Comparison of ENCODE assay signal across 16 cellular contexts in genomic region chr10:6813876-6814275, GRCh38.
DNase-seq lines count a peak whose midpoint lies in the region; ATAC-seq, FAIRE-seq and TF ChIP-seq lines count a peak whose summit lies in the region.
"Had no signal": no experiment of that assay in that cellular context is flagged by ENCODE, and none has a peak within 500 bp of the region (broad histone marks: within the 10 kb centered on the region; RNA-seq: fewer than 3 reads in every experiment).

No MANE protein-coding gene starts in this region.

- peak overlapping the region; percentile 38 for H3K27ac Mint-ChIP-seq in WTC11
- H3K27ac Mint-ChIP-seq: CD14-positive monocyte; CD8-positive, alpha-beta T cell had no signal

- H3K4me3 Mint-ChIP-seq in WTC11: no peak overlapping the region
- H3K4me3 Mint-ChIP-seq: CD14-positive monocyte; CD8-positive, alpha-beta T cell; H9 had no signal

- no peak overlapping the region for H2BK120ac ChIP-seq in neuronal stem cell (ENCODE audit: low read depth, low read length)

- no peak overlapping the region for H3K4me2 ChIP-seq in neuronal stem cell (ENCODE audit: insufficient read depth, low read length, poor library complexity, severe bottlenecking)
- H3K4me2 ChIP-seq: BLaER1 had no signal

- H3K4me3 ChIP-seq in epithelial cell of proximal tubule (ENCODE audit: low read depth, low read length): no peak overlapping the region
- H3K4me3 ChIP-seq in neuronal stem cell (ENCODE audit: low read length in 2 of 2): no peak overlapping the region
- H3K4me3 ChIP-seq in pancreas: no peak overlapping the region
- H3K4me3 ChIP-seq: BLaER1 had no signal

- no peak overlapping the region for H4K8ac ChIP-seq in neuronal stem cell (ENCODE audit: low read depth, low read length)

- peaks cover 43% of the 10 kb centered on the region for H3K36me3 Mint-ChIP-seq in WTC11
- H3K36me3 Mint-ChIP-seq: CD14-positive monocyte; CD8-positive, alpha-beta T cell had no signal

- TF ChIP-seq CTCF in WTC11 (IDR thresholded peaks at IDR 0.05): no peak
- TF ChIP-seq CTCF in epithelial cell of proximal tubule (conservative IDR thresholded peaks at IDR 0.05; ENCODE audit: low read depth, low read length): no peak
- no peak for TF ChIP-seq CTCF in pancreas (IDR thresholded peaks at IDR 0.05)

- CTCF ChIA-PET in WTC11 (lab: Charles Lee): no interaction called here

- WGBS in neuronal stem cell (ENCODE audit: extremely low coverage in 2 of 2, insufficient read length in 2 of 2, insufficient replicate concordance in 1 of 2), 2 donors: no CpG with 5 or more reads among the region's 2 CpGs
- 41 to 43% methylated on average over 2 of the region's 2 CpGs for WGBS in pancreas, 2 donors

- no peak overlapping the region for H3K23ac ChIP-seq in neuronal stem cell (ENCODE audit: low read depth, low read length, poor library complexity)

- no peaks in the 10 kb centered on the region for H3K9me3 ChIP-seq in neuronal stem cell (replicated peaks in 1 of 2; ENCODE audit: control insufficient read depth in 2 of 2, insufficient read depth in 1 of 2, low read depth in 1 of 2, low read length in 2 of 2)
- H3K9me3 ChIP-seq in pancreas: no peaks in the 10 kb centered on the region
- H3K9me3 ChIP-seq: BLaER1 had no signal

- no peak overlapping the region for H3K9ac ChIP-seq in neuronal stem cell (ENCODE audit: low read depth, low read length, poor library complexity)
- H3K9ac ChIP-seq: BLaER1 had no signal

- intact Hi-C loops in pancreas (cut with DNase I): no loop called here

- H3K9me3 Mint-ChIP-seq in WTC11: peaks cover 30% of the 10 kb centered on the region
- H3K9me3 Mint-ChIP-seq: CD8-positive, alpha-beta T cell had no signal

- no peak overlapping the region for H2BK15ac ChIP-seq in neuronal stem cell (ENCODE audit: low read length)

- ATAC-seq in WTC11 (no peak), GM18867 (IDR thresholded peaks at IDR 0.05; ENCODE audit: unreplicated experiment) (no peak), pancreas (no peak)
- ATAC-seq: CD8-positive, alpha-beta T cell had no signal

- no peak overlapping the region for H3K14ac ChIP-seq in neuronal stem cell (ENCODE audit: low read length)

- H2AFZ ChIP-seq in neuronal stem cell (ENCODE audit: low read length): no peak overlapping the region

- no peak overlapping the region for H2BK12ac ChIP-seq in neuronal stem cell (ENCODE audit: low read length)

- DNase-seq in WTC11 (ENCODE audit: low spot score) (no peak), epithelial cell of proximal tubule (ENCODE audit: low read depth) (peak; percentile 4), left kidney (ENCODE audit: low read depth, low spot score) (peak; percentile 20), frontal cortex (ENCODE audit: low spot score in 2 of 2) (no peak), neuronal stem cell (ENCODE audit: low spot score) (no peak), pancreas (no peak)
- DNase-seq: 8988T; Calu3; CD8-positive, alpha-beta T cell; DMS79 treated with DMSO at 0.1 percent for 48 hours; GF-D8; H9 had no signal

- H3K4me1 Mint-ChIP-seq in WTC11: peaks cover 54% of the 10 kb centered on the region

- H3K4me1 ChIP-seq in neuronal stem cell (ENCODE audit: control insufficient read depth in 2 of 2, insufficient read depth in 1 of 2, low read depth in 1 of 2, low read length in 2 of 2) (no peaks in the 10 kb centered on the region), pancreas (no peaks in the 10 kb centered on the region)
- H3K4me1 ChIP-seq: BLaER1 had no signal

- no peak for FAIRE-seq in frontal cortex (lab: Jason Lieb, UNC)
- no peak for FAIRE-seq in pancreas (lab: Jason Lieb, UNC)
- FAIRE-seq: H1 had no signal

- no peak overlapping the region for H3K4ac ChIP-seq in neuronal stem cell (ENCODE audit: low read length)

- no peak overlapping the region for H3K18ac ChIP-seq in neuronal stem cell (ENCODE audit: low read length)

- no peaks in the 10 kb centered on the region for H3K79me1 ChIP-seq in neuronal stem cell (ENCODE audit: low read depth, low read length)

- H4K91ac ChIP-seq in neuronal stem cell (ENCODE audit: low read depth, low read length, poor library complexity): no peak overlapping the region

- POLR2A ChIA-PET in WTC11 (lab: Charles Lee): no interaction called here

- H3K27me3 ChIP-seq in neuronal stem cell (ENCODE audit: control insufficient read depth in 3 of 3, insufficient read depth in 3 of 3, low read depth in 1 of 3, low read length in 3 of 3) (no peaks in the 10 kb centered on the region), pancreas (no peaks in the 10 kb centered on the region)
- H3K27me3 ChIP-seq: BLaER1 had no signal

- H2AK5ac ChIP-seq in neuronal stem cell (ENCODE audit: low read depth, low read length): no peak overlapping the region

- H3K36me3 ChIP-seq in neuronal stem cell (replicated peaks in 1 of 2; ENCODE audit: control insufficient read depth in 2 of 2, insufficient read depth in 2 of 2, low read length in 2 of 2) (no peaks in the 10 kb centered on the region), pancreas (no peaks in the 10 kb centered on the region)
- H3K36me3 ChIP-seq: BLaER1 had no signal

- no peak overlapping the region for H2BK5ac ChIP-seq in neuronal stem cell (ENCODE audit: low read length)

- H3K27ac ChIP-seq in neuronal stem cell (replicated peaks; ENCODE audit: low read length) (no peak overlapping the region), pancreas (no peak overlapping the region)
- H3K27ac ChIP-seq: BLaER1 had no signal

- peaks cover under 1% of the 10 kb centered on the region; the same call in 1 of the 2 replicates for H3K27me3 Mint-ChIP-seq in WTC11 (ENCODE audit: low read depth)

TF ChIP-seq in WTC11, 78 proteins besides CTCF, POLR2A, EP300 and RAD21:
- TF ChIP-seq TEAD4 (CRISPR knock-in tag; IDR thresholded peaks at IDR 0.05) (no peak), E2F5 (CRISPR knock-in tag; IDR thresholded peaks at IDR 0.05) (no peak), ERG (CRISPR knock-in tag; IDR thresholded peaks at IDR 0.05) (no peak), JAZF1 (CRISPR knock-in tag; IDR thresholded peaks at IDR 0.05) (no peak), GRHL2 (CRISPR knock-in tag; IDR thresholded peaks at IDR 0.05; ENCODE audit: insufficient replicate concordance, severe bottlenecking) (no peak), MYBL2 (CRISPR knock-in tag; IDR thresholded peaks at IDR 0.05) (no peak), TEAD1 (CRISPR knock-in tag; IDR thresholded peaks at IDR 0.05) (no peak), SMAD3 (CRISPR knock-in tag; IDR thresholded peaks at IDR 0.05; ENCODE audit: borderline replicate concordance) (no peak), RELA (CRISPR knock-in tag; IDR thresholded peaks at IDR 0.05; ENCODE audit: borderline replicate concordance) (no peak), ZNF317 (CRISPR knock-in tag; IDR thresholded peaks at IDR 0.05; ENCODE audit: borderline replicate concordance, low read depth) (no peak)
TF ChIP-seq in WTC11: peak in this region for 0.

Comparison
In these comparisons a context has a peak if more than half of its experiments do, and no peak if none do; other contexts are left out.
1. DNase-seq: peak in epithelial cell of proximal tubule (single experiment) and left kidney (single experiment); none in WTC11 (single experiment), frontal cortex (0 of 2), neuronal stem cell (single experiment) and pancreas (0 of 6).